In the genomic region with DNA sequence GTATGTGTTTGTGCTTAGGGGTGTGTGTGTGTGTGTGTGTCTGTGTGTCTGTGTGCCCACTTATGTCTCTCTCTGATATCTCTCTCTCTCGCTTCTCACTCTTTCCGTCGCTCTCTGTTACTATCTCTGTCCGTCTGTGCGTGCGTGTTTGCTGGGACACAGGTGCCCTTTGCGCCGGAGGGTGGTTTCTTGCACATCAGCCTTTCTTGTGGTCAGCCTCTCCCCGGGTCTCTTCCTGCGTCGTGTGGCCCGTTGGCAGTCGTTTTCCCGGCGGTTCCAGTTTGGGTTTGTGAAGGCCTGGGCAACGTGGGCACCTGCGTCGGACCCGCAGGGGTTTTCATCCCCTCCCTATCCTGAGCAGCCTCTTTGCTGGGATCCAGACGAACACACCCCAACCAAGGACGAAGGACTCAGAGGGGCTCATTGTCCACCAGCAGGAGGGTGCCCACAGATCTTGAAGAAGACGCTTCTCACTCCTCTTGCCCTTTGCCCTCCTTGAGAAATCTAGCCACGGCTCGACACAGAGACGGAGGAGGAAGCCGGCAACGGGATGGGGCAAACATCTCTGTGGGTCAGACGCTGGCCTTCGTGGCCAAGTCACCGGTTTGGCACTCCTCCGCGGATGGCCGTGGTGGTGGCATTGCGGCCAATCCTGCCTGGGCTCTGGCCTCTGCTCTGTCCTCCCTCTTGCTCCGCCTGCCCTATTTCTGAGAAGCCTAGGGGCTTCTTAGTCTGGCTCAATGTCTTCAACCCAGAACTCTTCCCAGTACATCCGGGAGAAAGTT, we compare ENCODE assay signal across 25 cellular contexts.
"Had no signal": no experiment of that assay in that cellular context is flagged by ENCODE, and none has a peak within 500 bp of the region (broad histone marks: within the 10 kb centered on the region; RNA-seq: fewer than 3 reads in every experiment).

No MANE protein-coding gene starts in this region.

- H3K9me3 ChIP-seq: MG63 had no signal

- DNase-seq: activated B cell treated with CpG ODN at 0.5 μM for 24 hours; activated CD4-positive, alpha-beta memory T cell treated with anti-CD3 and anti-CD28 coated beads, Interleukin-2, amount 10 ng/mL, durations not matched to agents 7 days and 5 days; activated CD4-positive, alpha-beta T cell treated with anti-CD3 and anti-CD28 coated beads for 1 hour; activated CD4-positive, alpha-beta T cell treated with anti-CD3 and anti-CD28 coated beads, Interleukin-2, amount 10 ng/mL, durations not matched to agents 7 days and 5 days; activated CD8-positive, alpha-beta memory T cell treated with anti-CD3 and anti-CD28 coated beads, Interleukin-2, amount 50 U/mL, for 4 hours; activated effector memory CD4-positive, alpha-beta T cell treated with Interleukin-2 at 50 U/mL for 16 hours; activated naive CD4-positive, alpha-beta T cell; activated T-cell treated with anti-CD3 and anti-CD28 coated beads, Interleukin-2, amount 50 U/mL, for 1 hour; amygdala; MG63; MV-4-11; NCI-H1092 treated with DMSO at 0.1 percent for 48 hours; NCI-H1436; NCI-H1694 treated with DMSO at 0.1 percent for 48 hours; NCI-H2029 treated with DMSO at 0.1 percent for 48 hours; NCI-H345; NCI-H526 treated with DMSO at 0.1 percent for 48 hours; NCI-H82; OCI-M1; RPMI8226; T1000 had no signal

- H3K27me3 ChIP-seq: MG63 had no signal

- H3K4me1 Mint-ChIP-seq: activated B cell treated with CpG ODN at 0.5 μM for 24 hours; activated CD4-positive, alpha-beta memory T cell treated with anti-CD3 and anti-CD28 coated beads, Interleukin-2, amount 10 ng/mL, durations not matched to agents 7 days and 5 days; activated CD4-positive, alpha-beta T cell treated with anti-CD3 and anti-CD28 coated beads, Interleukin-2, amount 10 ng/mL, durations not matched to agents 7 days and 5 days; activated naive CD4-positive, alpha-beta T cell treated with anti-CD3 and anti-CD28 coated beads, Interleukin-2, amount 50 U/mL, for 24 hours; brain; central memory CD8-positive, alpha-beta T cell had no signal

- H3K27me3 Mint-ChIP-seq: activated B cell treated with CpG ODN at 0.5 μM for 24 hours; activated CD4-positive, alpha-beta memory T cell treated with anti-CD3 and anti-CD28 coated beads, Interleukin-2, amount 10 ng/mL, durations not matched to agents 7 days and 5 days; activated CD4-positive, alpha-beta T cell treated with anti-CD3 and anti-CD28 coated beads, Interleukin-2, amount 10 ng/mL, durations not matched to agents 7 days and 5 days; activated naive CD4-positive, alpha-beta T cell treated with anti-CD3 and anti-CD28 coated beads, Interleukin-2, amount 50 U/mL, for 24 hours; central memory CD8-positive, alpha-beta T cell had no signal

- H3K27ac Mint-ChIP-seq: activated B cell treated with CpG ODN at 0.5 μM for 24 hours; activated CD4-positive, alpha-beta memory T cell treated with anti-CD3 and anti-CD28 coated beads, Interleukin-2, amount 10 ng/mL, durations not matched to agents 7 days and 5 days; activated CD4-positive, alpha-beta T cell treated with anti-CD3 and anti-CD28 coated beads, Interleukin-2, amount 10 ng/mL, durations not matched to agents 7 days and 5 days; activated naive CD4-positive, alpha-beta T cell treated with anti-CD3 and anti-CD28 coated beads, Interleukin-2, amount 50 U/mL, for 24 hours; brain had no signal

- H3K27ac ChIP-seq: SK-N-MC had no signal

- H3K4me3 Mint-ChIP-seq: activated B cell treated with CpG ODN at 0.5 μM for 24 hours; activated CD4-positive, alpha-beta memory T cell treated with anti-CD3 and anti-CD28 coated beads, Interleukin-2, amount 10 ng/mL, durations not matched to agents 7 days and 5 days; activated CD4-positive, alpha-beta T cell treated with anti-CD3 and anti-CD28 coated beads, Interleukin-2, amount 10 ng/mL, durations not matched to agents 7 days and 5 days; activated naive CD4-positive, alpha-beta T cell treated with anti-CD3 and anti-CD28 coated beads, Interleukin-2, amount 50 U/mL, for 24 hours; brain; central memory CD8-positive, alpha-beta T cell had no signal
